Comparison of ENCODE assay signal across 1 cellular context in genomic region chr3:39140341-39140971, GRCh38.
TF ChIP-seq lines count a peak whose summit lies in the region.

No MANE protein-coding gene starts in this region.

TF ChIP-seq in K562, 482 proteins besides CTCF, POLR2A, EP300 and RAD21:
- TF ChIP-seq ZBTB1 (CRISPR knock-in tag; IDR thresholded peaks at IDR 0.05; ENCODE audit: borderline replicate concordance, low read depth): no peak
- no peak for TF ChIP-seq BMI1 (IDR thresholded peaks at IDR 0.05; ENCODE audit: low read length)
- no peak for TF ChIP-seq MBD1 (CRISPR knock-in tag; IDR thresholded peaks at IDR 0.05)
- TF ChIP-seq TAF7 (tag; IDR thresholded peaks at IDR 0.05): no peak
- TF ChIP-seq SPI1 (IDR thresholded peaks at IDR 0.05; ENCODE audit: borderline replicate concordance, low read depth, low read length): no peak
- TF ChIP-seq DNMT1 (IDR thresholded peaks at IDR 0.05): no peak
- no peak for TF ChIP-seq CBX8 (IDR thresholded peaks at IDR 0.05; ENCODE audit: borderline replicate concordance, extremely low read depth, low read depth, low read length, poor library complexity, severe bottlenecking)
- TF ChIP-seq ZFPM2 (CRISPR knock-in tag; IDR thresholded peaks at IDR 0.05): no peak
- TF ChIP-seq MAZ (CRISPR knock-in tag; conservative IDR thresholded peaks at IDR 0.05 in 1 of 2, IDR thresholded peaks at IDR 0.05 in 1 of 2): no peak
- TF ChIP-seq HMG20B (CRISPR knock-in tag; IDR thresholded peaks at IDR 0.05): no peak
- TF ChIP-seq HINFP (tag; conservative IDR thresholded peaks at IDR 0.05; ENCODE audit: low read depth): no peak
- TF ChIP-seq GTF2F1 (IDR thresholded peaks at IDR 0.05; ENCODE audit: low read depth, low read length): no peak
- no peak for TF ChIP-seq TEAD4 (IDR thresholded peaks at IDR 0.05; ENCODE audit: low read length)
- TF ChIP-seq TEAD4 (CRISPR knock-in tag; IDR thresholded peaks at IDR 0.05; ENCODE audit: borderline replicate concordance): no peak
- TF ChIP-seq PURB (CRISPR knock-in tag; IDR thresholded peaks at IDR 0.05; ENCODE audit: low read depth): no peak
- TF ChIP-seq SRSF9 (IDR thresholded peaks at IDR 0.05; ENCODE audit: borderline replicate concordance, low read depth, low read length): no peak
